In genomic region chr5:155368490-155368889, GRCh38 we compare ENCODE assay signal across 19 cellular contexts.
"Had no signal": no experiment of that assay in that cellular context is flagged by ENCODE, and none has a peak within 500 bp of the region (broad histone marks: within the 10 kb centered on the region; RNA-seq: fewer than 3 reads in every experiment).

No MANE protein-coding gene starts in this region.

- H3K36me3 ChIP-seq: SJSA1 had no signal

- H3K4me1 ChIP-seq: SJSA1 had no signal

- H3K27ac ChIP-seq: SJSA1, SK-N-MC had no signal

- FAIRE-seq: RCC 7860 had no signal

- DNase-seq: IMR-90, Karpas-422, KG1, MM.1S, NCI-H1092 treated with DMSO at 0.1 percent for 48 hours, NCI-H1436, NCI-H187, NCI-H2029, NCI-H2081 treated with DMSO at 0.1 percent for 48 hours, NCI-H2227 treated with DMSO at 0.1 percent for 48 hours, NCI-H524, NCI-H526 treated with DMSO at 0.1 percent for 48 hours, NCI-H774, Right ventricle myocardium superior, RPMI8226, SIG-M5 had no signal

- H3K4me3 ChIP-seq: SJSA1, SK-N-MC had no signal

- H3K27me3 ChIP-seq: SJSA1 had no signal
